In genomic region chr11:57657290-57658022, GRCh38 we compare ENCODE assay signal across 8 cellular contexts. TPM values are rescaled to one million over a fixed set of nuclear protein-coding genes. Genes with fewer than 3 reads are reported as not detected.
DNase-seq lines count a peak whose midpoint lies in the region; ATAC-seq and TF ChIP-seq lines count a peak whose summit lies in the region.

TSS of gene CLP1 (plus strand) at chr11:57657762. CDS start at chr11:57659477, 1,715 bp downstream.

- peak within 1 kb of the TSS; percentile 69 for H3K9ac ChIP-seq in KMS-11

- intact Hi-C loops in esophagus muscularis mucosa (cut with DNase I) = no loop called here

- DNase-seq in DMS53 treated with DMSO at 0.1 percent for 48 hours (lab: John Stamatoyannopoulos, UW; ENCODE audit: unreplicated experiment) = peak; percentile 72
- peak; percentile 100 for DNase-seq in Peyer's patch
- DNase-seq in activated T-cell treated with anti-CD3 and anti-CD28 coated beads, Interleukin-2, amount 50 U/mL, for 48 hours = peak; percentile 99
- DNase-seq in esophagus muscularis mucosa (ENCODE audit: extremely low spot score) = peak; percentile 100
- DNase-seq in myocyte (ENCODE audit: low read depth) = peak; percentile 99
- DNase-seq in stimulated activated CD8-positive, alpha-beta memory T cell treated with anti-CD3 and anti-CD28 coated beads, Interleukin-7, amount 100 ng/mL, for 48 hours (ENCODE audit: extremely low read depth in 1 of 2, low read depth in 1 of 2) = peak; percentile 98 to 100

- TF ChIP-seq POLR2A in Peyer's patch (IDR thresholded peaks at IDR 0.05) (peak; percentile 59 to 72), esophagus muscularis mucosa (IDR thresholded peaks at IDR 0.05; ENCODE audit: low read depth) (peak; percentile 19)

- TF ChIP-seq CTCF in KMS-11 (conservative IDR thresholded peaks at IDR 0.05; ENCODE audit: low read depth, low read length) (no peak), Peyer's patch (IDR thresholded peaks at IDR 0.05) (peak in 1 of 6 experiments; percentile 14), esophagus muscularis mucosa (IDR thresholded peaks at IDR 0.05) (peak in 1 of 3 experiments; percentile 20)

- H2AFZ ChIP-seq in KMS-11 (ENCODE audit: low read depth) = peak within 1 kb of the TSS; percentile 66

- peaks cover 20% of the 10 kb centered on the region for H3K79me2 ChIP-seq in KMS-11 (ENCODE audit: insufficient read depth, low read depth)

- H3K9me3 ChIP-seq in Peyer's patch = no peaks in the 10 kb centered on the region
- no peaks in the 10 kb centered on the region for H3K9me3 ChIP-seq in esophagus muscularis mucosa

- peak; percentile 93 for ATAC-seq in GM21737 (IDR thresholded peaks at IDR 0.05; ENCODE audit: unreplicated experiment)

- WGBS in esophagus muscularis mucosa = under 1% methylated on average over 32 of the region's 45 CpGs

- peak within 1 kb of the TSS; percentile 93 for H3K4me2 ChIP-seq in KMS-11

- H3K36me3 ChIP-seq in KMS-11 (ENCODE audit: insufficient read depth) (no peaks in the 10 kb centered on the region; the same call in 1 of the 2 replicates), Peyer's patch (peaks cover 0 to 31% (median 0%) of the 10 kb centered on the region in 3 donors), esophagus muscularis mucosa (peaks cover 25 to 37% (median 31%) of the 10 kb centered on the region in 4 donors)

- H3K27me3 ChIP-seq in KMS-11 (ENCODE audit: insufficient read depth, low read depth) = no peaks in the 10 kb centered on the region
- H3K27me3 ChIP-seq in Peyer's patch = no peaks in the 10 kb centered on the region
- H3K27me3 ChIP-seq in esophagus muscularis mucosa = peaks cover 0 to 9% (median 0%) of the 10 kb centered on the region in 4 donors

- TF ChIP-seq EP300 in esophagus muscularis mucosa (IDR thresholded peaks at IDR 0.05) = no peak

- H3K4me1 ChIP-seq in KMS-11 (ENCODE audit: low read depth, poor library complexity, severe bottlenecking) (peaks cover 16% of the 10 kb centered on the region), Peyer's patch (peaks cover 0 to 13% (median 0%) of the 10 kb centered on the region in 4 donors), esophagus muscularis mucosa (peaks cover 15 to 28% (median 19%) of the 10 kb centered on the region in 4 donors)

- H3K27ac ChIP-seq in KMS-11 (peak within 1 kb of the TSS; percentile 19; the same call in 1 of the 2 replicates), Peyer's patch (peak within 1 kb of the TSS; percentile 79 to 91 (median 86)), esophagus muscularis mucosa (replicated peaks in 1 of 4) (peak within 1 kb of the TSS; percentile 86 to 91 (median 88))

- no peaks in the 10 kb centered on the region for H4K20me1 ChIP-seq in KMS-11 (ENCODE audit: insufficient read depth)

- H3K4me3 ChIP-seq in KMS-11 (IDR thresholded peaks at IDR 0.05; ENCODE audit: insufficient read depth, low read depth, low read length) (no peak within 1 kb of the TSS), Peyer's patch (peak within 1 kb of the TSS; percentile 53 to 82 (median 60)), esophagus muscularis mucosa (peak within 1 kb of the TSS; percentile 54 to 68 (median 64))

RNA-seq across cellular contexts. Expression of gene CLP1, which starts in this region (rescaled TPM):
- total RNA-seq in Peyer's patch = 10 to 100 TPM in 3 of 4 donors, 1 to 10 TPM in 1; 9.1 to 16.1 (median 12.8) TPM
- 10 to 100 TPM in 3 of 4 donors, 1 to 10 TPM in 1; 8.3 to 18.1 (median 14.7) TPM for total RNA-seq in esophagus muscularis mucosa
- total RNA-seq in myocyte = 12.3 and 14.3 TPM in 2 replicates
- 11.0 TPM for polyA plus RNA-seq in myocyte (2012)

Comparison
In these comparisons a context has a peak if more than half of its experiments do, and no peak if none do; other contexts are left out.
1. H3K27ac ChIP-seq: peak in every context shown above with its lines; median percentile 88 in esophagus muscularis mucosa; 86 in Peyer's patch; 19 in KMS-11.